In genomic region chr6:108846628-108847027, GRCh38 we compare ENCODE assay signal across 27 cellular contexts. TPM values are rescaled to one million over a fixed set of nuclear protein-coding genes. Genes with fewer than 3 reads are reported as not detected.
DNase-seq lines count a peak whose midpoint lies in the region; ATAC-seq, FAIRE-seq and TF ChIP-seq lines count a peak whose summit lies in the region.
"Had no signal": no experiment of that assay in that cellular context is flagged by ENCODE, and none has a peak within 500 bp of the region (broad histone marks: within the 10 kb centered on the region; RNA-seq: fewer than 3 reads in every experiment).

No MANE protein-coding gene starts in this region.

- H3K9ac ChIP-seq in BLaER1 treated with 17β-estradiol and CSF1 and Interleukin-3, amounts not matched to agents 10 nM and 100 nM: peak overlapping the region in 1 of 11 experiments; percentile 13; a peak in 1 of 22 replicates
- no peak overlapping the region for H3K9ac ChIP-seq in endodermal cell (ENCODE audit: extremely low read depth, low read length, poor library complexity, severe bottlenecking)
- H3K9ac ChIP-seq: GM23248 had no signal

- H3K4me3 Mint-ChIP-seq in endodermal cell: no peak overlapping the region
- H3K4me3 Mint-ChIP-seq: B cell had no signal

- intact Hi-C loops in pancreas (cut with DNase I): no loop called here
- intact Hi-C loops in breast epithelium (cut with DNase I; ENCODE audit: low total_unique reads): no loop called here

- H3K4me2 ChIP-seq in BLaER1 treated with 17β-estradiol and CSF1 and Interleukin-3, amounts not matched to agents 10 nM and 100 nM: peak overlapping the region in 10 of 11 experiments; percentile 3 to 96 (median 25); a peak in 16 of 22 replicates

- DNase-seq in DMS 273 treated with DMSO at 0.1 percent for 48 hours (lab: John Stamatoyannopoulos, UW) (peak; percentile 10), NCI-H82 treated with DMSO at 0.1 percent for 48 hours (lab: John Stamatoyannopoulos, UW; ENCODE audit: unreplicated experiment) (peak; percentile 65), endodermal cell (peak; percentile 62), pancreas (no peak), breast epithelium (ENCODE audit: low spot score in 2 of 2) (no peak), NCI-H748 (lab: John Stamatoyannopoulos, UW; ENCODE audit: unreplicated experiment) (no peak)
- DNase-seq: activated T-cell treated with anti-CD3 and anti-CD28 coated beads, Interleukin-2, amount 50 U/mL, for 1 hour; body of pancreas; colonic mucosa; GF-D8; GM23248; heart right ventricle; immature natural killer cell; left ventricle myocardium superior; mucosa of descending colon; RPMI8226; stimulated activated CD4-positive, alpha-beta T cell treated with anti-CD3 and anti-CD28 coated beads, Interleukin-15, amount 100 ng/mL, for 24 hours; T1000 had no signal

- peaks cover 16 to 88% (median 36%) of the 10 kb centered on the region in 10 experiments for H3K4me1 ChIP-seq in BLaER1 treated with 17β-estradiol and CSF1 and Interleukin-3, amounts not matched to agents 10 nM and 100 nM
- H3K4me1 ChIP-seq in endodermal cell (ENCODE audit: control insufficient read depth, insufficient read depth, low read length) (peaks cover 2% of the 10 kb centered on the region), pancreas (peaks cover 0 to 9% (median 0%) of the 10 kb centered on the region in 3 donors), breast epithelium (peaks cover 0 to 4% of the 10 kb centered on the region in 2 donors)
- H3K4me1 ChIP-seq: colonic mucosa had no signal

- WGBS in endodermal cell (ENCODE audit: insufficient coverage in 1 of 2, insufficient read length in 1 of 2), 2 experiments: 87% methylated on average over 1 of the region's 1 CpG; no CpG with 5 or more reads in 1 of the 2 experiments
- 88 to 100% methylated on average over 1 of the region's 1 CpG for WGBS in pancreas, 2 donors

- peak overlapping the region in 2 of 11 experiments; percentile 43 to 55; a peak in 4 of 22 replicates for H3K27ac ChIP-seq in BLaER1 treated with 17β-estradiol and CSF1 and Interleukin-3, amounts not matched to agents 10 nM and 100 nM
- H3K27ac ChIP-seq in endodermal cell (ENCODE audit: low read depth, low read length): no peak overlapping the region
- no peak overlapping the region for H3K27ac ChIP-seq in pancreas
- no peak overlapping the region for H3K27ac ChIP-seq in breast epithelium
- H3K27ac ChIP-seq: body of pancreas, colonic mucosa, GM23248, right atrium auricular region had no signal

- no peak overlapping the region for H3K27ac Mint-ChIP-seq in endodermal cell
- H3K27ac Mint-ChIP-seq: B cell; stimulated activated effector memory CD8-positive, alpha-beta T cell treated with anti-CD3 and anti-CD28 coated beads, Interleukin-12 subunit alpha, Interleukin-12 subunit beta, amount 100 ng/mL, for 72 hours had no signal

- H4K20me1 ChIP-seq in BLaER1 treated with 17β-estradiol and CSF1 and Interleukin-3, amounts not matched to agents 10 nM and 100 nM: no peaks in the 10 kb centered on the region

- H3K4me3 ChIP-seq in BLaER1 treated with 17β-estradiol and CSF1 and Interleukin-3, amounts not matched to agents 10 nM and 100 nM: no peak overlapping the region
- H3K4me3 ChIP-seq in endodermal cell (ENCODE audit: low read length): no peak overlapping the region
- H3K4me3 ChIP-seq in pancreas: no peak overlapping the region
- H3K4me3 ChIP-seq in breast epithelium: no peak overlapping the region
- H3K4me3 ChIP-seq: body of pancreas, colonic mucosa, GM23248, heart right ventricle, mucosa of descending colon, right atrium auricular region had no signal

- no peaks in the 10 kb centered on the region for H3K9me3 ChIP-seq in BLaER1 treated with 17β-estradiol and CSF1 and Interleukin-3, amounts not matched to agents 10 nM and 100 nM (replicated peaks in 1 of 11)
- no peaks in the 10 kb centered on the region for H3K9me3 ChIP-seq in endodermal cell (ENCODE audit: control insufficient read depth, low read length)
- no peaks in the 10 kb centered on the region for H3K9me3 ChIP-seq in pancreas
- H3K9me3 ChIP-seq in breast epithelium: no peaks in the 10 kb centered on the region
- H3K9me3 ChIP-seq: body of pancreas, colonic mucosa, heart right ventricle, mucosa of descending colon, right atrium auricular region had no signal

- no peaks in the 10 kb centered on the region for H3K27me3 ChIP-seq in BLaER1 treated with 17β-estradiol and CSF1 and Interleukin-3, amounts not matched to agents 10 nM and 100 nM
- H3K27me3 ChIP-seq in endodermal cell (ENCODE audit: control insufficient read depth, insufficient read depth, low read length, poor library complexity, severe bottlenecking): peaks cover 9% of the 10 kb centered on the region
- H3K27me3 ChIP-seq in pancreas: no peaks in the 10 kb centered on the region
- H3K27me3 ChIP-seq in breast epithelium: no peaks in the 10 kb centered on the region
- H3K27me3 ChIP-seq: body of pancreas, colonic mucosa, heart right ventricle, right atrium auricular region had no signal

- no peaks in the 10 kb centered on the region for H3K9me3 Mint-ChIP-seq in endodermal cell
- H3K9me3 Mint-ChIP-seq: activated naive CD4-positive, alpha-beta T cell treated with anti-CD3 and anti-CD28 coated beads, Interleukin-2, amount 50 U/mL, for 72 hours; immature natural killer cell; stimulated activated effector memory CD8-positive, alpha-beta T cell treated with anti-CD3 and anti-CD28 coated beads, Interleukin-12 subunit alpha, Interleukin-12 subunit beta, amount 100 ng/mL, for 72 hours had no signal

- H3K36me3 ChIP-seq in BLaER1 treated with 17β-estradiol and CSF1 and Interleukin-3, amounts not matched to agents 10 nM and 100 nM: no peaks in the 10 kb centered on the region
- no peaks in the 10 kb centered on the region for H3K36me3 ChIP-seq in endodermal cell (ENCODE audit: control insufficient read depth, insufficient read depth, low read length)
- no peaks in the 10 kb centered on the region for H3K36me3 ChIP-seq in pancreas
- no peaks in the 10 kb centered on the region for H3K36me3 ChIP-seq in breast epithelium
- H3K36me3 ChIP-seq: colonic mucosa, heart right ventricle, right atrium auricular region had no signal

- no peak for TF ChIP-seq CTCF in endodermal cell (conservative IDR thresholded peaks at IDR 0.05)
- no peak for TF ChIP-seq CTCF in pancreas (IDR thresholded peaks at IDR 0.05)
- no peak for TF ChIP-seq CTCF in breast epithelium (IDR thresholded peaks at IDR 0.05)

- H3K4me1 Mint-ChIP-seq in endodermal cell: peaks cover 9% of the 10 kb centered on the region

- no peak for ATAC-seq in pancreas
- ATAC-seq: body of pancreas; heart right ventricle; left ventricle myocardium superior; mucosa of descending colon; SK-N-SH treated with all-trans-retinoic acid at 6 μM for 48 hours; stimulated activated effector memory CD8-positive, alpha-beta T cell treated with anti-CD3 and anti-CD28 coated beads, Interleukin-12 subunit alpha, Interleukin-12 subunit beta, amount 100 ng/mL, for 72 hours had no signal

- no peak for TF ChIP-seq POLR2A in breast epithelium (IDR thresholded peaks at IDR 0.05)

- H3K36me3 Mint-ChIP-seq in endodermal cell (ENCODE audit: low read depth): no peaks in the 10 kb centered on the region
- H3K36me3 Mint-ChIP-seq: activated naive CD4-positive, alpha-beta T cell treated with anti-CD3 and anti-CD28 coated beads, Interleukin-2, amount 50 U/mL, for 72 hours; immature natural killer cell had no signal

- FAIRE-seq in pancreas (lab: Jason Lieb, UNC): no peak
- FAIRE-seq: endometrium, GM19239, HTR-8/SVneo had no signal

- no peaks in the 10 kb centered on the region for H3K27me3 Mint-ChIP-seq in endodermal cell (ENCODE audit: insufficient read depth)

RNA-seq across cellular contexts. Expression of gene ARMC2, which starts 1.6 kb away (rescaled TPM):
- total RNA-seq in endodermal cell (1 to 10 TPM; 7.1 to 8.3 TPM), pancreas (1 to 10 TPM; 2.3 to 4.1 (median 2.5) TPM), breast epithelium (1 to 10 TPM; 4.3 to 7.9 (median 7.2) TPM)
- polyA plus RNA-seq in endodermal cell (2013, experiment 1 of 2): 10.6 TPM
- polyA plus RNA-seq in endodermal cell (2013, experiment 2 of 2): 9.4 TPM
- 1 to 10 TPM; 1.4 to 2.5 TPM for polyA plus RNA-seq in pancreas

Comparison
In these comparisons a context has a peak if more than half of its experiments do, and no peak if none do; other contexts are left out.
1. DNase-seq: peak in DMS 273 treated with DMSO at 0.1 percent for 48 hours (single experiment), NCI-H82 treated with DMSO at 0.1 percent for 48 hours (single experiment) and endodermal cell (single experiment); none in pancreas (0 of 6), breast epithelium (0 of 2) and NCI-H748 (single experiment).